ENCODE assay signal across 1 cellular context in genomic region chr15:62934236-62934971, GRCh38.
TF ChIP-seq lines count a peak whose summit lies in the region.

No MANE protein-coding gene starts in this region.

TF ChIP-seq in HEK293T, 16 proteins besides CTCF, POLR2A, EP300 and RAD21 (continued from another document):
- no peak for TF ChIP-seq CTBP1 (IDR thresholded peaks at IDR 0.05; ENCODE audit: borderline replicate concordance)
